ENCODE assay signal across 12 cellular contexts in genomic region chr7:130380121-130380860, GRCh38. TPM values are rescaled to one million over a fixed set of nuclear protein-coding genes. Genes with fewer than 3 reads are reported as not detected.
DNase-seq lines count a peak whose midpoint lies in the region; ATAC-seq and TF ChIP-seq lines count a peak whose summit lies in the region.
"Had no signal": no experiment of that assay in that cellular context is flagged by ENCODE, and none has a peak within 500 bp of the region (broad histone marks: within the 10 kb centered on the region; RNA-seq: fewer than 3 reads in every experiment).

TSS of gene CPA1 (plus strand) at chr7:130380494. CDS start at chr7:130380521, 27 bp downstream.

- DNase-seq in breast epithelium (ENCODE audit: low spot score in 2 of 2) (peak in 1 of 2 donors; percentile 41), MCF 10A (ENCODE audit: unreplicated experiment) (no peak), mammary epithelial cell (no peak), nephron progenitor cell (peak; percentile 46), tibial nerve (ENCODE audit: low spot score in 2 of 2) (no peak), CD1c-positive myeloid dendritic cell (ENCODE audit: extremely low spot score) (no peak), NCI-H1417 (lab: John Stamatoyannopoulos, UW) (no peak)
- DNase-seq: effector CD4-positive, alpha-beta T cell; heart left ventricle had no signal

- H3K4me3 Mint-ChIP-seq in MCF 10A (ENCODE audit: unreplicated experiment) (no peak within 1 kb of the TSS), nephron progenitor cell (peak within 1 kb of the TSS; percentile 66)
- H3K4me3 Mint-ChIP-seq: memory B cell had no signal

- H3K27ac ChIP-seq in breast epithelium (peak within 1 kb of the TSS; percentile 65 to 81), mammary epithelial cell (ENCODE audit: insufficient read depth, low read depth, low read length) (no peak within 1 kb of the TSS), tibial nerve (peak within 1 kb of the TSS in 3 of 4 donors; percentile 15 to 50 (median 38))
- H3K27ac ChIP-seq: heart left ventricle had no signal

- dilution Hi-C loops in mammary epithelial cell (cut with HindIII; ENCODE audit: low sequenced_read_pairs): loop anchor here (5.0 kb wide), 1 partner anchor 92 kb away; no protein-coding TSS in a partner anchor

- H3K9ac ChIP-seq in mammary epithelial cell (ENCODE audit: insufficient read depth, low read length): no peak within 1 kb of the TSS

- H3K4me1 ChIP-seq in breast epithelium (peaks cover 3 to 8% of the 10 kb centered on the region in 2 donors), mammary epithelial cell (ENCODE audit: insufficient read depth, low read length) (no peaks in the 10 kb centered on the region), tibial nerve (peaks cover 0 to 17% (median 3%) of the 10 kb centered on the region in 4 donors)

- intact Hi-C loops in breast epithelium (cut with DNase I; ENCODE audit: low total_unique reads) (no loop called here), MCF 10A (cut with micrococcal nuclease) (no loop called here), mammary epithelial cell (cut with micrococcal nuclease) (no loop called here)

- no TSS peak for BruUV-seq in MCF 10A (replicated peaks; lab: Mats Ljungman, UMichigan)
- BruUV-seq in mammary epithelial cell (replicated peaks; lab: Mats Ljungman, UMichigan): no TSS peak

- H3K27me3 Mint-ChIP-seq in MCF 10A (ENCODE audit: insufficient read depth, unreplicated experiment): no peaks in the 10 kb centered on the region
- no peaks in the 10 kb centered on the region for H3K27me3 Mint-ChIP-seq in nephron progenitor cell (ENCODE audit: low read depth, poor library complexity)

- peak within 1 kb of the TSS; percentile 84 for H2AFZ ChIP-seq in mammary epithelial cell (ENCODE audit: low read depth, low read length)

- POLR2A ChIA-PET in MCF 10A (lab: Yijun Ruan, JAX): interaction anchor here (0.5 kb wide), 1 partner anchor 118 kb away, joined by 3 read pairs; no protein-coding TSS in a partner anchor

- no peaks in the 10 kb centered on the region for H4K20me1 ChIP-seq in mammary epithelial cell (ENCODE audit: insufficient read depth, low read length)

- no peaks in the 10 kb centered on the region for H3K79me2 ChIP-seq in mammary epithelial cell (ENCODE audit: insufficient read depth, low read length)

- H3K4me1 Mint-ChIP-seq in MCF 10A (ENCODE audit: insufficient read depth, unreplicated experiment) (no peaks in the 10 kb centered on the region), nephron progenitor cell (peaks cover 42% of the 10 kb centered on the region)
- H3K4me1 Mint-ChIP-seq: memory B cell had no signal

- H3K9me3 ChIP-seq in breast epithelium (no peaks in the 10 kb centered on the region), mammary epithelial cell (replicated peaks; ENCODE audit: insufficient read depth, low read length) (peaks cover 7% of the 10 kb centered on the region), tibial nerve (peaks cover 0 to 14% (median 0%) of the 10 kb centered on the region in 4 donors)

- CTCF ChIA-PET in MCF 10A (lab: Yijun Ruan, JAX) (no interaction called here), mammary epithelial cell (lab: Charles Lee; ENCODE audit: low non-redundant PET) (no interaction called here)

- H3K4me2 ChIP-seq in mammary epithelial cell (ENCODE audit: insufficient read depth, low read depth, low read length): peak within 1 kb of the TSS; percentile 12

- TF ChIP-seq EP300 in tibial nerve (IDR thresholded peaks at IDR 0.05): no peak

- ATAC-seq in GM21381 (IDR thresholded peaks at IDR 0.05; ENCODE audit: unreplicated experiment): no peak

- whole genome bisulfite sequencing in mammary epithelial cell (ENCODE audit: low coverage, missing lambda C conversion rate): 20% methylated on average over 3 of the region's 13 CpGs
- 20 to 23% methylated on average over 12 to 13 of the region's 13 CpGs for WGBS in tibial nerve, 2 donors

- H3K4me3 ChIP-seq in breast epithelium (no peak within 1 kb of the TSS), mammary epithelial cell (replicated peaks in 1 of 3; ENCODE audit: insufficient read depth in 1 of 3, low read depth in 2 of 3, low read length in 3 of 3) (no peak within 1 kb of the TSS), tibial nerve (no peak within 1 kb of the TSS)
- H3K4me3 ChIP-seq: heart left ventricle had no signal

- no peaks in the 10 kb centered on the region for H3K9me3 Mint-ChIP-seq in MCF 10A (ENCODE audit: unreplicated experiment)
- H3K9me3 Mint-ChIP-seq in nephron progenitor cell: peaks cover 34% of the 10 kb centered on the region

- TF ChIP-seq CTCF in breast epithelium (IDR thresholded peaks at IDR 0.05) (no peak), MCF 10A (IDR thresholded peaks at IDR 0.05; ENCODE audit: unreplicated experiment) (no peak), mammary epithelial cell (conservative IDR thresholded peaks at IDR 0.05 in 1 of 2, IDR thresholded peaks at IDR 0.05 in 1 of 2; ENCODE audit: extremely low read depth in 1 of 2, insufficient read depth in 1 of 2, low read depth in 1 of 2, low read length in 2 of 2) (no peak), nephron progenitor cell (IDR thresholded peaks at IDR 0.05) (no peak), tibial nerve (IDR thresholded peaks at IDR 0.05) (no peak)

- no peak for TF ChIP-seq POLR2A in breast epithelium (IDR thresholded peaks at IDR 0.05)
- TF ChIP-seq POLR2A in tibial nerve (IDR thresholded peaks at IDR 0.05): no peak

- H3K36me3 Mint-ChIP-seq in MCF 10A (ENCODE audit: insufficient read depth, unreplicated experiment): no peaks in the 10 kb centered on the region
- H3K36me3 Mint-ChIP-seq in nephron progenitor cell (ENCODE audit: low read depth): peaks cover 24% of the 10 kb centered on the region

- no peaks in the 10 kb centered on the region for H3K36me3 ChIP-seq in breast epithelium
- H3K36me3 ChIP-seq in mammary epithelial cell (ENCODE audit: insufficient read depth, low read length): no peaks in the 10 kb centered on the region
- H3K36me3 ChIP-seq in tibial nerve: no peaks in the 10 kb centered on the region
- H3K36me3 ChIP-seq: heart left ventricle had no signal

- H3K27me3 ChIP-seq in breast epithelium (no peaks in the 10 kb centered on the region), mammary epithelial cell (ENCODE audit: insufficient read depth, low read length) (no peaks in the 10 kb centered on the region), tibial nerve (no peaks in the 10 kb centered on the region)
- H3K27me3 ChIP-seq: heart left ventricle had no signal

- in situ Hi-C loops in mammary epithelial cell (cut with MboI; ENCODE audit: low sequenced_read_pairs in 2 of 2): no loop called here

- H3K27ac Mint-ChIP-seq in MCF 10A (ENCODE audit: low read depth, unreplicated experiment): no peak within 1 kb of the TSS
- peak within 1 kb of the TSS; percentile 98 for H3K27ac Mint-ChIP-seq in nephron progenitor cell
- H3K27ac Mint-ChIP-seq: memory B cell had no signal

RNA-seq across cellular contexts. Expression of gene CPA1, which starts in this region (rescaled TPM):
- total RNA-seq in breast epithelium: under 1 TPM in 2 of 3 donors, not detected in 1; 0.73 to 0.96 TPM
- not detected in 2 replicates for total RNA-seq in MCF 10A (2022)
- total RNA-seq in mammary epithelial cell: under 1 TPM in 1 of 2 donors, not detected in 1; 0.67 TPM
- not detected for polyA plus RNA-seq in mammary epithelial cell
- not detected for polyA minus RNA-seq in mammary epithelial cell
- total RNA-seq in tibial nerve: 10 to 100 TPM in 1 of 4 donors, 1 to 10 TPM in 3; 2.9 to 37.8 (median 6.3) TPM
- total RNA-seq: Daoy had no signal
